Comparison of ENCODE assay signal across 17 cellular contexts in the genomic region with DNA sequence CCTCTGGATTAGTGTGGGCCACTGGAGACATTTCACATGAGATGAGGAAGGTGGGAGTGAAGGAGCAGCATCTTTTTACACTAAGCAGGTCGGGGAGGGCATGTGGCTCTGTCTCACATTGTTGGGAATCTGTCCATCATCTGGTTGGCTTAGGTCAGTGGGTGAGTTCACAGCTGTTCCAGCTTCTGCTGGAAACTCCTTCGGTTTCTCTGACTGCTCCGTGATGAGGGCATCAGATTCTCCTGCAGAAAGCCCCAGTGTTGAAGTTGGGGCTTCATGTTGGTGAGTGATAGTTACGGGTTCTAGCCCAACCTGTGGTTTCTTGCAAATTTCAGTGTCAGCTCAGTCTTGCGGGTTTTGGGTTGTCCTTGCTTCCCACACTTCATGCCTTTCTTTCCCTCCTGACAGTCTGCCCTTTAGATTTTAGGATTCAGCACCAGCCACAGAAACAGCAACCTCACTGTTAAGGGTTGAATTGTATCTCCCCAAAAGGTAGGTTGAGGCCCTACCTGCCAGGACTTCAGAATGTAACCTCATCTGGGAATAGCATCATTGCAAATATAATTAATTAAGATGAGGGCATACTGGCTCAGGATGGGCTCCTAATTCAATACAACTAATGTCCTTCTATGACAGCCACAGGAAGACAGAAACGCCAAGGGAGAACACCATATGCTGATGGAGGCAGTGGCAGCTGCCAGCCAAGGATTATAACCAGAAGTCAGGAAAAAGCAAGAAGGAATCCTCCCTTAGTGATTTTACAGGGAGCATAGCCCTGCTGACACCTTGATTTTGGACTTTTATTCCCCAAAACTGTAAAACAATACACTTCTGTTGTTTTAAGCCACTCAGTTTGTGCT. TPM values are rescaled to one million over a fixed set of nuclear protein-coding genes. Genes with fewer than 3 reads are reported as not detected.
A peak's percentile ranks its signal among the peaks of the same experiment; 100 is the strongest.
DNase-seq lines count a peak whose midpoint lies in the region; ATAC-seq, FAIRE-seq and TF ChIP-seq lines count a peak whose summit lies in the region.
"Had no signal": no experiment of that assay in that cellular context is flagged by ENCODE, and none has a peak within 500 bp of the region (broad histone marks: within the 10 kb centered on the region; RNA-seq: fewer than 3 reads in every experiment).

No MANE protein-coding gene starts in this region.

- no peak overlapping the region for H3K4me3 ChIP-seq in GM23338
- H3K4me3 ChIP-seq in WERI-Rb-1 (ENCODE audit: low read depth, low read length), result no peak overlapping the region
- no peak overlapping the region for H3K4me3 ChIP-seq in prostate gland
- H3K4me3 ChIP-seq: GM23248, SK-N-MC had no signal

- H3K79me2 ChIP-seq in GM23338 (replicated peaks; ENCODE audit: insufficient read depth), result no peaks in the 10 kb centered on the region

- H3K4me1 ChIP-seq in GM23338 (ENCODE audit: insufficient read depth), result no peaks in the 10 kb centered on the region
- H3K4me1 ChIP-seq in prostate gland (replicated peaks), result no peaks in the 10 kb centered on the region

- H3K9me2 ChIP-seq in GM23338 (ENCODE audit: insufficient read depth), result peaks cover 3% of the 10 kb centered on the region; the same call in 1 of the 2 replicates

- no peaks in the 10 kb centered on the region for H4K20me1 ChIP-seq in GM23338 (replicated peaks; ENCODE audit: insufficient read depth)

- H3F3A ChIP-seq in GM23338 (replicated peaks; ENCODE audit: low read depth), result no peaks in the 10 kb centered on the region

- H3K9me3 ChIP-seq in WERI-Rb-1 (ENCODE audit: severe bottlenecking) (no peaks in the 10 kb centered on the region), prostate gland (no peaks in the 10 kb centered on the region)

- FAIRE-seq in D721Med (lab: Jason Lieb, UNC), result peak; percentile 68

- intact Hi-C loops in prostate gland (cut with DNase I), result no loop called here

- DNase-seq in D721Med (ENCODE audit: insufficient read length, low spot score), result no peak
- DNase-seq in GM23338 (ENCODE audit: low spot score), result no peak
- DNase-seq in WERI-Rb-1, result peak; percentile 41
- DNase-seq in myocyte (ENCODE audit: low read depth), result peak; percentile 81
- DNase-seq in SHP77 (lab: John Stamatoyannopoulos, UW), result no peak
- DNase-seq in prostate gland (ENCODE audit: low spot score), result no peak
- DNase-seq: ACHN; Calu3; CD4-positive, alpha-beta T cell; GM23248; KBM-7; NCI-H1105 treated with DMSO at 0.1 percent for 48 hours; NCI-H1930; NCI-H526 treated with DMSO at 0.1 percent for 48 hours had no signal

- no peak for ATAC-seq in GM23338
- ATAC-seq in activated T-helper 17 cell treated with anti-CD3 and anti-CD28 coated beads, Interleukin-2, amount 50 U/mL, for 72 hours (replicated peaks), result no peak

- TF ChIP-seq CTCF in D721Med (IDR thresholded peaks at IDR 0.05; ENCODE audit: insufficient read depth, missing control alignments) (no peak), GM23338 (conservative IDR thresholded peaks at IDR 0.05; ENCODE audit: low read depth in 2 of 2) (no peak), WERI-Rb-1 (IDR thresholded peaks at IDR 0.05; ENCODE audit: low read depth, low read length) (no peak), prostate gland (IDR thresholded peaks at IDR 0.05) (no peak)

- peaks cover 3% of the 10 kb centered on the region for H3K27me3 Mint-ChIP-seq in GM23338 (ENCODE audit: insufficient read depth, low read depth, poor library complexity)
- H3K27me3 Mint-ChIP-seq in activated T-helper 17 cell treated with anti-CD3 and anti-CD28 coated beads, Interleukin-2, amount 50 U/mL, for 72 hours, result no peaks in the 10 kb centered on the region
- H3K27me3 Mint-ChIP-seq: CD4-positive, alpha-beta T cell had no signal

- no peaks in the 10 kb centered on the region for H3K27me3 ChIP-seq in GM23338 (ENCODE audit: insufficient read depth)
- no peaks in the 10 kb centered on the region for H3K27me3 ChIP-seq in WERI-Rb-1 (ENCODE audit: insufficient read depth, low read depth, severe bottlenecking)
- no peaks in the 10 kb centered on the region for H3K27me3 ChIP-seq in prostate gland (replicated peaks; ENCODE audit: insufficient read depth)

- H3K27ac ChIP-seq in GM23338 (ENCODE audit: low read depth), result no peak overlapping the region
- peak overlapping the region; percentile 36 for H3K27ac ChIP-seq in WERI-Rb-1
- H3K27ac ChIP-seq in prostate gland, result no peak overlapping the region
- H3K27ac ChIP-seq: GM23248, HL-60, SK-N-MC had no signal

- H3K4me2 ChIP-seq in GM23338, result no peak overlapping the region

- H3K9me3 Mint-ChIP-seq in GM23338, result no peaks in the 10 kb centered on the region
- H3K9me3 Mint-ChIP-seq in activated T-helper 17 cell treated with anti-CD3 and anti-CD28 coated beads, Interleukin-2, amount 50 U/mL, for 72 hours, result peaks cover 4% of the 10 kb centered on the region
- H3K9me3 Mint-ChIP-seq: CD4-positive, alpha-beta T cell had no signal

- H3K36me3 ChIP-seq in GM23338 (ENCODE audit: insufficient read depth) (no peaks in the 10 kb centered on the region), WERI-Rb-1 (no peaks in the 10 kb centered on the region), prostate gland (no peaks in the 10 kb centered on the region)

- no peaks in the 10 kb centered on the region for H3K36me3 Mint-ChIP-seq in GM23338 (ENCODE audit: low read depth)
- H3K36me3 Mint-ChIP-seq in activated T-helper 17 cell treated with anti-CD3 and anti-CD28 coated beads, Interleukin-2, amount 50 U/mL, for 72 hours (ENCODE audit: low read depth), result no peaks in the 10 kb centered on the region

- no peak overlapping the region for H3K27ac Mint-ChIP-seq in GM23338
- no peak overlapping the region for H3K27ac Mint-ChIP-seq in activated T-helper 17 cell treated with anti-CD3 and anti-CD28 coated beads, Interleukin-2, amount 50 U/mL, for 72 hours
- H3K27ac Mint-ChIP-seq: CD4-positive, alpha-beta T cell had no signal

- H2AFZ ChIP-seq in GM23338, result no peak overlapping the region
- H2AFZ ChIP-seq: GM23248 had no signal

- TF ChIP-seq POLR2A in prostate gland (IDR thresholded peaks at IDR 0.05), result no peak

- no peaks in the 10 kb centered on the region; the same call in 2 of the 3 replicates for H3K4me1 Mint-ChIP-seq in GM23338
- H3K4me1 Mint-ChIP-seq in activated T-helper 17 cell treated with anti-CD3 and anti-CD28 coated beads, Interleukin-2, amount 50 U/mL, for 72 hours, result no peaks in the 10 kb centered on the region

- WGBS in prostate gland, result 93% methylated on average over 6 of the region's 6 CpGs

- H3K4me3 Mint-ChIP-seq in GM23338, result no peak overlapping the region
- H3K4me3 Mint-ChIP-seq in activated T-helper 17 cell treated with anti-CD3 and anti-CD28 coated beads, Interleukin-2, amount 50 U/mL, for 72 hours, result no peak overlapping the region
- H3K4me3 Mint-ChIP-seq: CD4-positive, alpha-beta T cell had no signal

TF ChIP-seq in GM23338, 12 proteins besides CTCF, POLR2A, EP300 and RAD21:
- TF ChIP-seq, protein P1, sequence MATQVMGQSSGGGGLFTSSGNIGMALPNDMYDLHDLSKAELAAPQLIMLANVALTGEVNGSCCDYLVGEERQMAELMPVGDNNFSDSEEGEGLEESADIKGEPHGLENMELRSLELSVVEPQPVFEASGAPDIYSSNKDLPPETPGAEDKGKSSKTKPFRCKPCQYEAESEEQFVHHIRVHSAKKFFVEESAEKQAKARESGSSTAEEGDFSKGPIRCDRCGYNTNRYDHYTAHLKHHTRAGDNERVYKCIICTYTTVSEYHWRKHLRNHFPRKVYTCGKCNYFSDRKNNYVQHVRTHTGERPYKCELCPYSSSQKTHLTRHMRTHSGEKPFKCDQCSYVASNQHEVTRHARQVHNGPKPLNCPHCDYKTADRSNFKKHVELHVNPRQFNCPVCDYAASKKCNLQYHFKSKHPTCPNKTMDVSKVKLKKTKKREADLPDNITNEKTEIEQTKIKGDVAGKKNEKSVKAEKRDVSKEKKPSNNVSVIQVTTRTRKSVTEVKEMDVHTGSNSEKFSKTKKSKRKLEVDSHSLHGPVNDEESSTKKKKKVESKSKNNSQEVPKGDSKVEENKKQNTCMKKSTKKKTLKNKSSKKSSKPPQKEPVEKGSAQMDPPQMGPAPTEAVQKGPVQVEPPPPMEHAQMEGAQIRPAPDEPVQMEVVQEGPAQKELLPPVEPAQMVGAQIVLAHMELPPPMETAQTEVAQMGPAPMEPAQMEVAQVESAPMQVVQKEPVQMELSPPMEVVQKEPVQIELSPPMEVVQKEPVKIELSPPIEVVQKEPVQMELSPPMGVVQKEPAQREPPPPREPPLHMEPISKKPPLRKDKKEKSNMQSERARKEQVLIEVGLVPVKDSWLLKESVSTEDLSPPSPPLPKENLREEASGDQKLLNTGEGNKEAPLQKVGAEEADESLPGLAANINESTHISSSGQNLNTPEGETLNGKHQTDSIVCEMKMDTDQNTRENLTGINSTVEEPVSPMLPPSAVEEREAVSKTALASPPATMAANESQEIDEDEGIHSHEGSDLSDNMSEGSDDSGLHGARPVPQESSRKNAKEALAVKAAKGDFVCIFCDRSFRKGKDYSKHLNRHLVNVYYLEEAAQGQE (IDR thresholded peaks at IDR 0.05; ENCODE audit: unreplicated experiment), result peak; percentile 22
- TF ChIP-seq POLR2AphosphoS5 (IDR thresholded peaks at IDR 0.05; ENCODE audit: low read depth) (no peak), JUNB (IDR thresholded peaks at IDR 0.05; ENCODE audit: unreplicated experiment) (no peak)

RNA-seq across cellular contexts. Expression of a gene that starts 7.6 kb away (rescaled TPM):
- total RNA-seq in GM23338 (2014; rRNA removed; shearing (Covaris generic)), result not detected in 2 replicates
- 0.23 TPM in 1 of 2 replicates, not detected in the other for polyA plus RNA-seq in GM23338 (2016; fragmentation: Nextera tagmentation; extraction: Ambion mirVana)
- total RNA-seq in myocyte, result not detected in 2 replicates
- polyA plus RNA-seq in myocyte (2012), result 1.3 TPM
- 10 to 100 TPM; 33.7 to 62.5 TPM for total RNA-seq in activated T-helper 17 cell treated with anti-CD3 and anti-CD28 coated beads, Interleukin-2, amount 50 U/mL, for 72 hours
- 10 to 100 TPM in 1 of 2 donors, 1 to 10 TPM in 1; 7.3 to 20.6 TPM for total RNA-seq in prostate gland
- total RNA-seq: Calu3, GM23248 had no signal

Comparison
In these comparisons a context has a peak if more than half of its experiments do, and no peak if none do; other contexts are left out.
1. DNase-seq: peak in WERI-Rb-1 (single experiment) and myocyte (single experiment); none in D721Med (single experiment), GM23338 (single experiment), SHP77 (0 of 2) and prostate gland (single experiment).